8 cellular contexts compared by ENCODE assay signal in the genomic region with DNA sequence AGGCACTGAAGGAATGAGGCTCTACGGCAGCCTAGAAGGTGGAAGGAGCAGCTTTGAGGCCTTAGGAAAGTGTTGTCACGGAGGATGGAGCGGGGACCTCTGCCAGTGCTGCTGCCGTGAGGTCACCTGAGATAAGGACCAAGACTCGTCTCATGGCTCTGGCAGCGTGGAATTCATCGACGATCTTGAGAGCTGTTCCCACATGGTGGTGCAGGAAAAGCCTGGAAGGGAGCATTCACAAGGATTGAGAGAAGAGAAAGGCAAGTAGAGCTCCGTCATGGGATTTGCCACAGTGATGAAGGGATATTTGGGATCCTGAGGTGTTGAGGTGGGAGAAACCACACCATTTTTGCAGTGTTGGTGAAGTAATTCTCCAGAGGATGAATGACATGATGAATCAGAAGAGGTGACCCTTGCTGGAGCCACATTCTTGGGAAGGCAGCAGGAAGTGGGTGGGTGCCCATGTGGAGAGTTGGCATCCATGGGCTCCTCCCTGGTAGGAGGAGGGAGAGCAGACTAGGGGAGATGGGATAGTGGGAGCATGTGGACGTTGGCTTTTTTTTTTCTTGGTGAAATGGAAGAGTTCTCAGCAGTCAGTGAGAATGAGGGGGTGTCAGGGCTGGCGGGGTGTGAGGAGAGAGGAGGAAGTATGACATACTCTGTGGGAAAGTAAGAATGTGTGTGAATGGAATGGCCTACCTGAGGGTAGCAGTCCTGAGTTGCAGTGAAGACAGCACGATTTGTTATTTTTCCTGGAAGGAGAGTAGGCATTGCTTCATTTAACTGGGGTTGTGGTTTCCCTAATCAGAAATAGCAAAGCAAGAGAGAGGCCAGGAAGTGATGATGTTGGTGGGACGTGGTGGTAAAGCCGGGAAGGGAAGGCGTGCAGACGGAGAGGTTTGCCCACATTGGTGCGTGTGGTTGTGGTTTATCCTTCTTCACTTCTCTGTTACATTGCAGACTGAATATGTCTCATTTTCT. TPM values are rescaled to one million over a fixed set of nuclear protein-coding genes. Genes with fewer than 3 reads are reported as not detected.
DNase-seq lines count a peak whose midpoint lies in the region; ATAC-seq and TF ChIP-seq lines count a peak whose summit lies in the region.

No MANE protein-coding gene starts in this region.

- peaks cover 0 to 5% (median 0%) of the 10 kb centered on the region in 4 donors for H3K36me3 ChIP-seq in stomach

- H3K27me3 Mint-ChIP-seq in activated CD4-positive, alpha-beta T cell treated with anti-CD3 and anti-CD28 coated beads, Interleukin-2, amount 10 ng/mL, durations not matched to agents 24 days and 14 days, result no peaks in the 10 kb centered on the region

- TF ChIP-seq POLR2A in stomach (IDR thresholded peaks at IDR 0.05), result no peak

- peak overlapping the region; percentile 89 for H3K27ac Mint-ChIP-seq in activated CD4-positive, alpha-beta T cell treated with anti-CD3 and anti-CD28 coated beads, Interleukin-2, amount 10 ng/mL, durations not matched to agents 24 days and 14 days

- WGBS in stomach, 5 donors, result 76 to 86% (median 79%) methylated on average over 17 of the region's 17 CpGs

- TF ChIP-seq CTCF in fibroblast of mammary gland (conservative IDR thresholded peaks at IDR 0.05; ENCODE audit: control insufficient read depth, insufficient read depth, low read depth, low read length) (no peak), stomach (IDR thresholded peaks at IDR 0.05) (no peak)

- H3K4me1 ChIP-seq in stomach, result peaks cover 59 to 92% (median 74%) of the 10 kb centered on the region in 4 donors

- intact Hi-C loops in activated CD4-positive, alpha-beta T cell treated with anti-CD3 and anti-CD28 coated beads, Interleukin-2, amount 10 ng/mL, durations not matched to agents 24 days and 14 days (cut with micrococcal nuclease), result loop anchor here (1.0 to 2.0 kb wide), 2 partner anchors 11 to 79 kb away; a partner anchor contains a TSS
- intact Hi-C loops in stomach (cut with DNase I; ENCODE audit: low total_unique reads), result no loop called here

- no peaks in the 10 kb centered on the region for H3K9me3 Mint-ChIP-seq in activated CD4-positive, alpha-beta T cell treated with anti-CD3 and anti-CD28 coated beads, Interleukin-2, amount 10 ng/mL, durations not matched to agents 24 days and 14 days

- H3K9me3 ChIP-seq in stomach, result no peaks in the 10 kb centered on the region

- H3K27me3 ChIP-seq in stomach, result no peaks in the 10 kb centered on the region

- H3K4me3 Mint-ChIP-seq in activated CD4-positive, alpha-beta T cell treated with anti-CD3 and anti-CD28 coated beads, Interleukin-2, amount 10 ng/mL, durations not matched to agents 24 days and 14 days, result peak overlapping the region; percentile 86

- H3K36me3 Mint-ChIP-seq in activated CD4-positive, alpha-beta T cell treated with anti-CD3 and anti-CD28 coated beads, Interleukin-2, amount 10 ng/mL, durations not matched to agents 24 days and 14 days (ENCODE audit: low read depth), result peaks cover 37% of the 10 kb centered on the region

- no peak for DNase-seq in activated CD4-positive, CD25-positive, alpha-beta regulatory T cell (lab: John Stamatoyannopoulos, UW)
- DNase-seq in activated CD4-positive, alpha-beta T cell treated with anti-CD3 and anti-CD28 coated beads, Interleukin-2, amount 10 ng/mL, durations not matched to agents 24 days and 14 days, result peak; percentile 86
- peak; percentile 55 for DNase-seq in fibroblast of mammary gland (ENCODE audit: low read depth)
- DNase-seq in stimulated activated naive CD4-positive, alpha-beta T cell treated with Interleukin-2 at 50 U/mL for 16 hours (lab: John Stamatoyannopoulos, UW), result peak; percentile 45
- no peak for DNase-seq in HCEC 1CT
- DNase-seq in stomach, result no peak

- peak; percentile 59 to 70 for ATAC-seq in activated CD4-positive, CD25-positive, alpha-beta regulatory T cell treated with anti-CD3 and anti-CD28 coated beads, Interleukin-2, amount 50 U/mL, for 24 hours
- no peak for ATAC-seq in HG03159 (IDR thresholded peaks at IDR 0.05; ENCODE audit: unreplicated experiment)

- H3K4me3 ChIP-seq in fibroblast of mammary gland (ENCODE audit: control insufficient read depth, low read depth, low read length) (no peak overlapping the region), stomach (no peak overlapping the region)

- no peak for TF ChIP-seq EP300 in stomach (IDR thresholded peaks at IDR 0.05)

- H3K27ac ChIP-seq in stomach, result peak overlapping the region in 1 of 5 donors; percentile 50

- H3K4me1 Mint-ChIP-seq in activated CD4-positive, alpha-beta T cell treated with anti-CD3 and anti-CD28 coated beads, Interleukin-2, amount 10 ng/mL, durations not matched to agents 24 days and 14 days, result peaks cover 65% of the 10 kb centered on the region

RNA-seq across cellular contexts. Expression of a gene that starts 11.1 kb away (rescaled TPM):
- 124 and 132 TPM in 2 replicates for total RNA-seq in activated CD4-positive, alpha-beta T cell treated with anti-CD3 and anti-CD28 coated beads, Interleukin-2, amount 10 ng/mL, durations not matched to agents 24 days and 14 days
- 100 to 1,000 TPM in 4 of 5 donors, 10 to 100 TPM in 1; 95.7 to 236 (median 140) TPM for total RNA-seq in stomach
- polyA plus RNA-seq in stomach, result 10 to 100 TPM; 19.5 to 23.9 (median 22.5) TPM

Comparison
In these comparisons a context has a peak if more than half of its experiments do, and no peak if none do; other contexts are left out.
1. DNase-seq: peak in activated CD4-positive, alpha-beta T cell treated with anti-CD3 and anti-CD28 coated beads, Interleukin-2, amount 10 ng/mL, durations not matched to agents 24 days and 14 days (single experiment), fibroblast of mammary gland (single experiment) and stimulated activated naive CD4-positive, alpha-beta T cell treated with Interleukin-2 at 50 U/mL for 16 hours (single experiment); none in activated CD4-positive, CD25-positive, alpha-beta regulatory T cell (0 of 4), HCEC 1CT (single experiment) and stomach (single experiment).